In the genomic region with DNA sequence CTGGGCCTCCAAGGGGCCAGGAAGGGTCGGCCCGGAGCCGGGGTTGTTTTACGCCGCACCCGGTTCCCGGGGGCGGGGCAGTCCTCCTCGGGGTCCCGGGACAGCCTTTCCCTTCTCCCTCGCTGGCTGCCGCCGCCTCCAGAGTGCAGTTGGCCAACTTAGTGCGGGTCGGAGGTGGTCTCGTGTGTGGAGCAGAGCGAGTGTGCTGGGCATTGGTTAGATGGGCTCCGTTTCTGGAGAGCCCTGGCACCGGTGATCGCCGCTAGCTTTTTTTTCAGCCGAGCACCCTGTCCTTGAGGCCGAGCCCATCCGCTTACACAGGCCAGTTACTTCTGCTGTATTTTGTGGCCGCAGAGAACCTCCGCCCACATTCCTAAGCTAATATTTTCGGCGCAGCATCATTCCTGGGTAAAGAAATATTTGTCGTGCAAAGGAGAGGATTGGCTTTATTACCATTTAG, we compare ENCODE assay signal across 8 cellular contexts. TPM values are rescaled to one million over a fixed set of nuclear protein-coding genes. Genes with fewer than 3 reads are reported as not detected.
A peak's percentile ranks its signal among the peaks of the same experiment; 100 is the strongest.
DNase-seq lines count a peak whose midpoint lies in the region; ATAC-seq and TF ChIP-seq lines count a peak whose summit lies in the region.

No MANE protein-coding gene starts in this region.

- peaks cover 24% of the 10 kb centered on the region for H3K36me3 Mint-ChIP-seq in WTC11

- peaks cover 13% of the 10 kb centered on the region for H3K4me1 ChIP-seq in neuron (ENCODE audit: insufficient read depth, low read length)

- no peaks in the 10 kb centered on the region for H3K9me3 ChIP-seq in neuron (ENCODE audit: low read length)

- peak overlapping the region; percentile 95 for H2AFZ ChIP-seq in neuron (ENCODE audit: low read depth, low read length)

- H3K4me3 Mint-ChIP-seq in WTC11 = peak overlapping the region; percentile 91

- TF ChIP-seq CTCF in WTC11 (IDR thresholded peaks at IDR 0.05) (no peak), fibroblast of pulmonary artery (IDR thresholded peaks at IDR 0.05; ENCODE audit: low read length, missing control alignments) (no peak)

- peak; percentile 29 for ATAC-seq in GM21723 (IDR thresholded peaks at IDR 0.05; ENCODE audit: unreplicated experiment)
- peak; percentile 49 for ATAC-seq in WTC11

- DNase-seq in NCI-H748 (lab: John Stamatoyannopoulos, UW; ENCODE audit: unreplicated experiment) = peak; percentile 44
- no peak for DNase-seq in NCI-H748 treated with DMSO at 0.1 percent for 48 hours (lab: John Stamatoyannopoulos, UW)
- DNase-seq in HuH-7.5 (ENCODE audit: low spot score) = peak; percentile 69
- peak; percentile 52 for DNase-seq in WTC11 (ENCODE audit: low spot score)
- DNase-seq in fibroblast of pulmonary artery (ENCODE audit: low read depth) = peak; percentile 95
- no peak for DNase-seq in cerebellar nuclear complex (lab: John Stamatoyannopoulos, UW)

- H3K27me3 Mint-ChIP-seq in WTC11 (ENCODE audit: low read depth) = no peaks in the 10 kb centered on the region; the same call in 1 of the 2 replicates

- POLR2A ChIA-PET in WTC11 (lab: Charles Lee) = interaction anchor here (0.9 to 1.3 kb wide), 2 partner anchors 39 to 48 kb away, joined by 3 to 8 read pairs; no protein-coding TSS in a partner anchor

- H3K27me3 ChIP-seq in neuron (ENCODE audit: insufficient read depth, low read length) = no peaks in the 10 kb centered on the region

- 0 out of 2 replicates have a peak overlapping the region, but pooled peaks have one; percentile 66 for H3K27ac Mint-ChIP-seq in WTC11

- CTCF ChIA-PET in WTC11 (lab: Charles Lee) = interaction anchor here (0.8 to 2.8 kb wide), 10 partner anchors 20 to 383 kb away, joined by 3 to 21 read pairs (median 4); no protein-coding TSS in a partner anchor

- peaks cover 17% of the 10 kb centered on the region for H3K4me1 Mint-ChIP-seq in WTC11

- H3K36me3 ChIP-seq in neuron (ENCODE audit: insufficient read depth, low read length) = peaks cover 18% of the 10 kb centered on the region

- H3K9me3 Mint-ChIP-seq in WTC11 = no peaks in the 10 kb centered on the region

- peak overlapping the region; percentile 75 for H3K4me3 ChIP-seq in fibroblast of pulmonary artery (replicated peaks; ENCODE audit: low read depth, low read length)
- H3K4me3 ChIP-seq in neuron (ENCODE audit: low read length) = peak overlapping the region; percentile 97

TF ChIP-seq in WTC11, 78 proteins besides CTCF, POLR2A, EP300 and RAD21:
- TF ChIP-seq ETV6 (CRISPR knock-in tag; IDR thresholded peaks at IDR 0.05) = no peak
- TF ChIP-seq SMAD4 (CRISPR knock-in tag; IDR thresholded peaks at IDR 0.05) = 0 out of 2 replicates have a peak, but pooled peaks have one; percentile 2
- no peak for TF ChIP-seq USF2 (CRISPR knock-in tag; IDR thresholded peaks at IDR 0.05)
- peak; percentile 0; the same call in 1 of the 2 replicates for TF ChIP-seq TEAD4 (CRISPR knock-in tag; IDR thresholded peaks at IDR 0.05)
- TF ChIP-seq JAZF1 (CRISPR knock-in tag; IDR thresholded peaks at IDR 0.05) = no peak
- TF ChIP-seq HMGXB4 (CRISPR knock-in tag; IDR thresholded peaks at IDR 0.05) = 0 out of 2 replicates have a peak, but pooled peaks have one; percentile 0
- TF ChIP-seq ZBTB43 (CRISPR knock-in tag; IDR thresholded peaks at IDR 0.05) = no peak
- peak; percentile 3; the same call in 1 of the 2 replicates for TF ChIP-seq TCF7 (CRISPR knock-in tag; IDR thresholded peaks at IDR 0.05; ENCODE audit: low read depth)
- no peak for TF ChIP-seq ZNF396 (CRISPR knock-in tag; IDR thresholded peaks at IDR 0.05; ENCODE audit: borderline replicate concordance)
- TF ChIP-seq IRF2 (CRISPR knock-in tag; IDR thresholded peaks at IDR 0.05; ENCODE audit: borderline replicate concordance, low read depth) = no peak
- TF ChIP-seq AFF4 (CRISPR knock-in tag; IDR thresholded peaks at IDR 0.05; ENCODE audit: borderline replicate concordance) = no peak
- no peak for TF ChIP-seq E2F1 (CRISPR knock-in tag; IDR thresholded peaks at IDR 0.05)
- no peak for TF ChIP-seq FOXP4 (CRISPR knock-in tag; IDR thresholded peaks at IDR 0.05)
- no peak for TF ChIP-seq ZNF121 (CRISPR knock-in tag; IDR thresholded peaks at IDR 0.05)

RNA-seq across cellular contexts. Expression of gene KIF23, which starts 0.6 kb away (rescaled TPM):
- total RNA-seq in WTC11 (2021) = 59.6 to 87.8 TPM (median 62.0 TPM) in 3 replicates

RNA-seq across cellular contexts. Expression of gene RPLP1, which starts 37.9 kb away (rescaled TPM):
- 2,441 to 2,639 TPM (median 2,597 TPM) in 3 replicates for total RNA-seq in WTC11 (2021)

Comparison
In these comparisons a context has a peak if more than half of its experiments do, and no peak if none do; other contexts are left out.
1. DNase-seq: peak in NCI-H748 (single experiment), HuH-7.5 (single experiment), WTC11 (single experiment) and fibroblast of pulmonary artery (single experiment); none in NCI-H748 treated with DMSO at 0.1 percent for 48 hours (single experiment) and cerebellar nuclear complex (0 of 2).